ENCODE assay signal across 8 cellular contexts in genomic region chr17:17682293-17682736, GRCh38. TPM values are rescaled to one million over a fixed set of nuclear protein-coding genes. Genes with fewer than 3 reads are reported as not detected.
DNase-seq lines count a peak whose midpoint lies in the region; ATAC-seq, FAIRE-seq and TF ChIP-seq lines count a peak whose summit lies in the region.

No MANE protein-coding gene starts in this region.

- DNase-seq in UCSD-AML1 (lab: John Stamatoyannopoulos, UW; ENCODE audit: unreplicated experiment) (peak; percentile 67), HepG2 (ENCODE audit: low spot score) (no peak), AG08396 (ENCODE audit: low spot score) (no peak)
- DNase-seq in central memory CD8-positive, alpha-beta T cell (ENCODE audit: low spot score in 2 of 2) = peak; percentile 33 to 36
- DNase-seq in stimulated activated CD4-positive, alpha-beta T cell treated with anti-CD3 and anti-CD28 coated beads, Interleukin-4, amount 100 ng/mL, for 4 hours = peak; percentile 23 to 54

- TF ChIP-seq CTCF in 22Rv1 (IDR thresholded peaks at IDR 0.05) = no peak
- no peak for TF ChIP-seq CTCF in HepG2 (CRISPR knock-in tag; IDR thresholded peaks at IDR 0.05)

- peaks cover 48% of the 10 kb centered on the region for H3K79me2 ChIP-seq in HepG2 (ENCODE audit: insufficient read depth, low read length)

- peaks cover 57% of the 10 kb centered on the region for H3K4me1 ChIP-seq in HepG2 (ENCODE audit: insufficient read depth, low read length)

- H3K9me3 ChIP-seq in HepG2 (ENCODE audit: low read length) = no peaks in the 10 kb centered on the region

- FAIRE-seq in HepG2 (lab: Jason Lieb, UNC) = no peak

- ATAC-seq in GM18907 (IDR thresholded peaks at IDR 0.05; ENCODE audit: unreplicated experiment) = peak; percentile 35
- ATAC-seq in HG03460 (IDR thresholded peaks at IDR 0.05; ENCODE audit: unreplicated experiment) = peak; percentile 40
- peak; percentile 33 for ATAC-seq in central memory CD8-positive, alpha-beta T cell (replicated peaks; ENCODE audit: extremely low read depth, poor library complexity, severe bottlenecking)
- ATAC-seq in HepG2 = peak; percentile 66

- H4K20me1 ChIP-seq in HepG2 (ENCODE audit: insufficient read depth, low read length) = peaks cover 29% of the 10 kb centered on the region

- no peak overlapping the region for H2AFZ ChIP-seq in HepG2 (ENCODE audit: low read length)

- H3K27ac ChIP-seq in 22Rv1 (peak overlapping the region; percentile 85), HepG2 (ENCODE audit: extremely low read length, insufficient read depth, low read length) (peak overlapping the region; percentile 82)

- peak overlapping the region; percentile 82 for H3K9ac ChIP-seq in HepG2 (ENCODE audit: insufficient read depth, low read depth, low read length)

- intact Hi-C loops in HepG2 (cut with micrococcal nuclease; ENCODE audit: unreplicated experiment) = loop anchor here (5.0 kb wide), 1 partner anchor 35 kb away; no protein-coding TSS in a partner anchor

- no peaks in the 10 kb centered on the region; a peak in 2 of 5 replicates for H3K36me3 ChIP-seq in HepG2 (replicated peaks in 1 of 2; ENCODE audit: control insufficient read depth in 1 of 2, insufficient read depth in 2 of 2, low read length in 2 of 2)

- CTCF ChIA-PET in HepG2 (lab: Yijun Ruan, JAX; ENCODE audit: low intra/inter-chr PET ratio, low total read pairs) = no interaction called here

- no peaks in the 10 kb centered on the region; a peak in 1 of 5 replicates for H3K27me3 ChIP-seq in HepG2 (ENCODE audit: control insufficient read depth in 1 of 2, insufficient read depth in 2 of 2, low read length in 2 of 2)

- H3K27me3 Mint-ChIP-seq in central memory CD8-positive, alpha-beta T cell = no peaks in the 10 kb centered on the region

- no peak for TF ChIP-seq EP300 in HepG2 (IDR thresholded peaks at IDR 0.05; ENCODE audit: low read depth in 2 of 2, low read length in 2 of 2)
- TF ChIP-seq EP300 in HepG2 (CRISPR knock-in tag; IDR thresholded peaks at IDR 0.05; ENCODE audit: borderline replicate concordance) = no peak

- no peaks in the 10 kb centered on the region for H3K9me3 Mint-ChIP-seq in central memory CD8-positive, alpha-beta T cell

- peak overlapping the region; percentile 90 to 96 (median 95) for H3K4me3 ChIP-seq in HepG2 (replicated peaks in 1 of 3; ENCODE audit: insufficient read depth in 1 of 3, low read depth in 2 of 3, low read length in 3 of 3)

- H3K4me1 Mint-ChIP-seq in central memory CD8-positive, alpha-beta T cell = peaks cover 38% of the 10 kb centered on the region

- TSS peak; percentile 47 for BruUV-seq in HepG2 (replicated peaks; lab: Mats Ljungman, UMichigan)

- TF ChIP-seq RAD21 in HepG2 (CRISPR knock-in tag; IDR thresholded peaks at IDR 0.05) = no peak

- WGBS in HepG2 (ENCODE audit: low lambda C conversion rate) = 0% methylated on average over 6 of the region's 49 CpGs

- peak overlapping the region; percentile 87 for H3K4me3 Mint-ChIP-seq in central memory CD8-positive, alpha-beta T cell

- TF ChIP-seq POLR2A in HepG2 (IDR thresholded peaks at IDR 0.05; ENCODE audit: insufficient read depth in 1 of 2, low read depth in 2 of 2, low read length in 2 of 2) = 0 out of 4 replicates have a peak, but pooled peaks of 1 of the 2 experiments have one; percentile 43

- POLR2A ChIA-PET in HepG2 (lab: Yijun Ruan, JAX) = interaction anchor here (0.9 to 4.8 kb wide), 3 partner anchors 9 to 13 kb away, joined by 4 to 40 read pairs (median 4); no protein-coding TSS in a partner anchor

- H3K27ac Mint-ChIP-seq in central memory CD8-positive, alpha-beta T cell (ENCODE audit: low read depth) = peak overlapping the region; percentile 90

- peaks cover 19% of the 10 kb centered on the region for H3K36me3 Mint-ChIP-seq in central memory CD8-positive, alpha-beta T cell (ENCODE audit: insufficient read depth)

- peak overlapping the region; percentile 90 for H3K4me2 ChIP-seq in HepG2 (ENCODE audit: low read depth, low read length)

- in situ Hi-C loops in HepG2 (cut with HindIII; ENCODE audit: extremely low pct_ligation_motif_present, low pct_unique_long_range_greater_than_20kb) = loop anchor here (5.0 kb wide), 1 partner anchor 40 kb away; no protein-coding TSS in a partner anchor

TF ChIP-seq in HepG2, 621 proteins besides CTCF, POLR2A, EP300 and RAD21 (continues in another document):
- peak; percentile 63 for TF ChIP-seq ZNF777 (CRISPR knock-in tag; IDR thresholded peaks at IDR 0.05)
- peak; percentile 43; the same call in 1 of the 2 replicates for TF ChIP-seq SRY (CRISPR knock-in tag; IDR thresholded peaks at IDR 0.05)
- no peak for TF ChIP-seq ZNF468 (CRISPR knock-in tag; IDR thresholded peaks at IDR 0.05)
- peak; percentile 28; the same call in 1 of the 2 replicates for TF ChIP-seq PHF20 (CRISPR knock-in tag; IDR thresholded peaks at IDR 0.05)
- TF ChIP-seq TBX2 (CRISPR knock-in tag; IDR thresholded peaks at IDR 0.05; ENCODE audit: borderline replicate concordance) = no peak
- TF ChIP-seq ZNF530 (CRISPR knock-in tag; IDR thresholded peaks at IDR 0.05; ENCODE audit: low read depth) = no peak
- TF ChIP-seq RFXANK (CRISPR knock-in tag; IDR thresholded peaks at IDR 0.05) = no peak
- TF ChIP-seq ZNF670 (CRISPR knock-in tag; IDR thresholded peaks at IDR 0.05; ENCODE audit: borderline replicate concordance) = peak; percentile 54; the same call in 1 of the 2 replicates
- peak; percentile 19; the same call in 1 of the 2 replicates for TF ChIP-seq SPEN (CRISPR knock-in tag; IDR thresholded peaks at IDR 0.05; ENCODE audit: low read depth)
- TF ChIP-seq ZSCAN9 (CRISPR knock-in tag; IDR thresholded peaks at IDR 0.05; ENCODE audit: borderline replicate concordance) = no peak
- peak; percentile 95 for TF ChIP-seq CREB1 (IDR thresholded peaks at IDR 0.05)
- TF ChIP-seq CREB1 (CRISPR knock-in tag; IDR thresholded peaks at IDR 0.05) = no peak
- TF ChIP-seq ZNF350 (CRISPR knock-in tag; IDR thresholded peaks at IDR 0.05; ENCODE audit: borderline replicate concordance, low read depth) = no peak
- peak; percentile 42; the same call in 1 of the 2 replicates for TF ChIP-seq CSRNP1 (CRISPR knock-in tag; IDR thresholded peaks at IDR 0.05)
- no peak for TF ChIP-seq TBX3 (IDR thresholded peaks at IDR 0.05; ENCODE audit: borderline replicate concordance)
- TF ChIP-seq ZNF280B (CRISPR knock-in tag; IDR thresholded peaks at IDR 0.05; ENCODE audit: borderline replicate concordance) = no peak; the same call in 1 of the 2 replicates

RNA-seq across cellular contexts. Expression of gene RAI1, which starts 1.1 kb away (rescaled TPM):
- total RNA-seq in HepG2 (2016; rRNA removed; fragmentation: Illumina TruSeq; extraction: Trizol) = 5.1 and 5.2 TPM in 2 replicates
- 2.6 and 3.4 TPM in 2 replicates for total RNA-seq in HepG2 (2016; cell fraction: cytosol; rRNA removed; fragmentation: Illumina TruSeq; extraction: Trizol; ENCODE audit: low read depth)
- total RNA-seq in HepG2 (2016; cell fraction: insoluble cytoplasmic fraction; rRNA removed; fragmentation: Illumina TruSeq; extraction: Trizol) = 5.2 and 5.4 TPM in 2 replicates
- 4.3 and 5.6 TPM in 2 replicates for total RNA-seq in HepG2 (2016; cell fraction: membrane; rRNA removed; fragmentation: Illumina TruSeq; extraction: Trizol)
- total RNA-seq in HepG2 (2016; cell fraction: nucleus; rRNA removed; fragmentation: Illumina TruSeq; extraction: Trizol) = 7.2 and 9.2 TPM in 2 replicates
- polyA plus RNA-seq in HepG2 (2011; rRNA removed) = 3.4 and 3.9 TPM in 2 replicates
- polyA plus RNA-seq in HepG2 (2011; cell fraction: cytosol; rRNA removed) = 1.9 and 2.7 TPM in 2 replicates
- polyA plus RNA-seq in HepG2 (2011; cell fraction: nucleus; rRNA removed) = 15.5 and 22.7 TPM in 2 replicates
- 6.0 and 9.1 TPM in 2 replicates for polyA plus RNA-seq in HepG2 (2012)
- 3.8 and 4.7 TPM in 2 replicates for polyA plus RNA-seq in HepG2 (2016; cell fraction: cytosol; fragmentation: Illumina TruSeq; extraction: Trizol; ENCODE audit: low read depth)
- polyA plus RNA-seq in HepG2 (2016; cell fraction: insoluble cytoplasmic fraction; fragmentation: Illumina TruSeq; extraction: Trizol; ENCODE audit: low read depth) = 8.3 and 10.1 TPM in 2 replicates
- 5.1 and 5.2 TPM in 2 replicates for polyA plus RNA-seq in HepG2 (2016; cell fraction: membrane; fragmentation: Illumina TruSeq; extraction: Trizol; ENCODE audit: low read depth)
- 24.6 and 26.3 TPM in 2 replicates for polyA plus RNA-seq in HepG2 (2016; cell fraction: nucleus; fragmentation: Illumina TruSeq; extraction: Trizol; ENCODE audit: insufficient read depth, low read depth)
- 7.4 and 12.2 TPM in 2 replicates for polyA minus RNA-seq in HepG2 (2011; rRNA and poly(A)+ RNA removed; ENCODE audit: low replicate concordance)
- polyA minus RNA-seq in HepG2 (2011; cell fraction: cytosol; rRNA and poly(A)+ RNA removed) = 6.2 and 6.7 TPM in 2 replicates
- polyA minus RNA-seq in HepG2 (2011; cell fraction: nucleus; rRNA and poly(A)+ RNA removed) = 9.0 and 12.1 TPM in 2 replicates

Comparison
In these comparisons a context has a peak if more than half of its experiments do, and no peak if none do; other contexts are left out.
1. DNase-seq: peak in UCSD-AML1 (single experiment), central memory CD8-positive, alpha-beta T cell (2 of 2) and stimulated activated CD4-positive, alpha-beta T cell treated with anti-CD3 and anti-CD28 coated beads, Interleukin-4, amount 100 ng/mL, for 4 hours (2 of 2); none in HepG2 (single experiment) and AG08396 (single experiment).
2. Peak in every context shown above with its lines, with median percentiles within 50 percentile points of each other: ATAC-seq.